In the genomic region with DNA sequence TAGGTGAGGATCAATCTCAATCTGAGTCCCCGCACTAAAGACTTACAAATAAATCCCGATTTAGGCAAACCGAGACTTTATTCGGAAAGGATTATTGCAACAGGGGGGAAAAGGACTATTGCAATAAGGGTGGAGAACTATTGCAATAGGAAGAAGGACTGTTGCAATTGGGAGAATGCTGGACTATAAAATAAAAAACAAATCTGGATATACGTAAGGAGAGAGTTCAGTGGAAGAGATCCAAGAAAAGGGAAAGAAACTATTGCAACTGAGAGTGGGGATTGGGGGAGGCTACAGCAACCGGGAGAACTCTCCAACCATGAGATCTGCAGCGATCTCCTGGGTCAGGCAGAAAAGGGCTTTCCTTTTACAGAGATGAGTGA, we compare ENCODE assay signal across 9 cellular contexts. TPM values are rescaled to one million over a fixed set of nuclear protein-coding genes. Genes with fewer than 3 reads are reported as not detected.
DNase-seq lines count a peak whose midpoint lies in the region; ATAC-seq and TF ChIP-seq lines count a peak whose summit lies in the region.
"Had no signal": no experiment of that assay in that cellular context is flagged by ENCODE, and none has a peak within 500 bp of the region (broad histone marks: within the 10 kb centered on the region; RNA-seq: fewer than 3 reads in every experiment).

No MANE protein-coding gene starts in this region.

- H4K20me1 ChIP-seq in PC-9 (ENCODE audit: insufficient read depth): no peaks in the 10 kb centered on the region

- DNase-seq in cardiac muscle cell (ENCODE audit: low read depth in 1 of 2, low spot score in 1 of 2) (peak in 1 of 2 donors; percentile 68), right cardiac atrium (no peak), ascending aorta (ENCODE audit: low spot score in 2 of 2) (no peak), mesenchymal stem cell (peak; percentile 35), type B pancreatic cell (ENCODE audit: extremely low spot score, unreplicated experiment) (no peak), PC-9 (no peak)

- no peak for ATAC-seq in right cardiac atrium
- no peak for ATAC-seq in GM19328 (IDR thresholded peaks at IDR 0.05; ENCODE audit: unreplicated experiment)
- ATAC-seq in HG03097 (IDR thresholded peaks at IDR 0.05; ENCODE audit: low FRiP score, unreplicated experiment): no peak

- H3K9me3 ChIP-seq in cardiac muscle cell (ENCODE audit: low read depth) (no peaks in the 10 kb centered on the region), right cardiac atrium (ENCODE audit: control insufficient read depth, low read length) (no peaks in the 10 kb centered on the region), ascending aorta (no peaks in the 10 kb centered on the region), mesenchymal stem cell (ENCODE audit: control insufficient read depth, low read length) (no peaks in the 10 kb centered on the region), PC-9 (ENCODE audit: insufficient read depth, low read depth) (no peaks in the 10 kb centered on the region)
- H3K9me3 ChIP-seq: prostate gland had no signal

- H3K36me3 Mint-ChIP-seq in type B pancreatic cell: peaks cover 18% of the 10 kb centered on the region

- H4K8ac ChIP-seq in mesenchymal stem cell (ENCODE audit: low read length): peak overlapping the region; percentile 90

- no peaks in the 10 kb centered on the region for H3K27me3 ChIP-seq in cardiac muscle cell
- no peaks in the 10 kb centered on the region for H3K27me3 ChIP-seq in right cardiac atrium (ENCODE audit: control insufficient read depth, insufficient read depth)
- H3K27me3 ChIP-seq in ascending aorta: no peaks in the 10 kb centered on the region
- H3K27me3 ChIP-seq in mesenchymal stem cell (ENCODE audit: control insufficient read depth in 1 of 2, insufficient read depth in 1 of 2, low read length in 2 of 2): no peaks in the 10 kb centered on the region
- H3K27me3 ChIP-seq in PC-9 (ENCODE audit: insufficient read depth, low read depth): no peaks in the 10 kb centered on the region

- H3K4ac ChIP-seq in mesenchymal stem cell (ENCODE audit: low read depth in 1 of 2, low read length in 2 of 2): no peak overlapping the region

- no TSS peak for BruUV-seq in PC-9 (replicated peaks; lab: Mats Ljungman, UMichigan)

- H2BK120ac ChIP-seq in mesenchymal stem cell (ENCODE audit: low read depth, low read length): no peak overlapping the region

- H2AFZ ChIP-seq in mesenchymal stem cell (ENCODE audit: low read depth, low read length) (no peak overlapping the region), PC-9 (no peak overlapping the region)

- H3K4me2 ChIP-seq in mesenchymal stem cell (ENCODE audit: low read length, poor library complexity, severe bottlenecking) (no peak overlapping the region), PC-9 (no peak overlapping the region)

- H3K14ac ChIP-seq in mesenchymal stem cell (ENCODE audit: low read length in 2 of 2): no peak overlapping the region

- no peak overlapping the region for H3K23ac ChIP-seq in mesenchymal stem cell (ENCODE audit: low read length in 2 of 2)

- H3K9ac ChIP-seq in mesenchymal stem cell (ENCODE audit: low read length): peak overlapping the region; percentile 88

- H3K27ac ChIP-seq in cardiac muscle cell (peak overlapping the region; percentile 98), right cardiac atrium (ENCODE audit: low read length) (no peak overlapping the region), ascending aorta (peak overlapping the region in 1 of 2 donors; percentile 29), mesenchymal stem cell (ENCODE audit: low read length, poor library complexity, severe bottlenecking) (no peak overlapping the region), PC-9 (no peak overlapping the region)

- no peaks in the 10 kb centered on the region for H3K9me2 ChIP-seq in PC-9 (ENCODE audit: insufficient read depth)

- H3K27ac Mint-ChIP-seq in type B pancreatic cell: peak overlapping the region; percentile 97

- H3K4me1 Mint-ChIP-seq in type B pancreatic cell (ENCODE audit: unreplicated experiment): peaks cover 32% of the 10 kb centered on the region

- peaks cover 4% of the 10 kb centered on the region for H3K79me1 ChIP-seq in mesenchymal stem cell (replicated peaks; ENCODE audit: low read length, poor library complexity, severe bottlenecking)

- H3K4me1 ChIP-seq in cardiac muscle cell (ENCODE audit: low read depth) (no peaks in the 10 kb centered on the region), right cardiac atrium (ENCODE audit: control insufficient read depth, insufficient read depth, low read length) (peaks cover 9% of the 10 kb centered on the region), ascending aorta (peaks cover 0 to 3% of the 10 kb centered on the region in 2 donors), mesenchymal stem cell (ENCODE audit: control insufficient read depth, insufficient read depth, low read depth, low read length) (peaks cover 7% of the 10 kb centered on the region), PC-9 (replicated peaks; ENCODE audit: insufficient read depth) (peaks cover 7% of the 10 kb centered on the region; the same call in 1 of the 2 replicates)

- POLR2A ChIA-PET in PC-9 (lab: Charles Lee; ENCODE audit: unreplicated experiment): no interaction called here

- H3K36me3 ChIP-seq in cardiac muscle cell: no peaks in the 10 kb centered on the region
- no peaks in the 10 kb centered on the region for H3K36me3 ChIP-seq in ascending aorta
- H3K36me3 ChIP-seq in mesenchymal stem cell (ENCODE audit: control insufficient read depth in 1 of 2, insufficient read depth in 2 of 2, low read depth in 1 of 2, low read length in 2 of 2): peaks cover 0 to 4% of the 10 kb centered on the region in 2 experiments
- no peaks in the 10 kb centered on the region; the same call in 1 of the 2 replicates for H3K36me3 ChIP-seq in PC-9 (ENCODE audit: low read depth)
- H3K36me3 ChIP-seq: prostate gland had no signal

- CTCF ChIA-PET in PC-9 (lab: Charles Lee): interaction anchor here (0.6 to 1.3 kb wide), 2 partner anchors 12 to 145 kb away, joined by 3 to 9 read pairs; a partner anchor contains a TSS

- no peak overlapping the region for H2BK15ac ChIP-seq in mesenchymal stem cell (ENCODE audit: low read depth, poor library complexity, severe bottlenecking)

- no peak overlapping the region for H2BK5ac ChIP-seq in mesenchymal stem cell (ENCODE audit: low read depth, low read length, poor library complexity, severe bottlenecking)

- no peak overlapping the region for H2BK12ac ChIP-seq in mesenchymal stem cell (ENCODE audit: low read length in 2 of 2)

- H3K4me3 Mint-ChIP-seq in type B pancreatic cell: peak overlapping the region; percentile 94

- no peaks in the 10 kb centered on the region; the same call in 1 of the 2 replicates for H3F3A ChIP-seq in PC-9 (ENCODE audit: insufficient read depth, low read depth)

- WGBS in right cardiac atrium: 64% methylated on average over 7 of the region's 7 CpGs
- 72% methylated on average over 7 of the region's 7 CpGs for WGBS in mesenchymal stem cell

- peaks cover 31% of the 10 kb centered on the region for H3K79me2 ChIP-seq in PC-9 (ENCODE audit: low read depth)

- H3K27me3 Mint-ChIP-seq in type B pancreatic cell: no peaks in the 10 kb centered on the region

- intact Hi-C loops in right cardiac atrium (cut with DNase I) (no loop called here), ascending aorta (cut with DNase I) (no loop called here), PC-9 (cut with micrococcal nuclease; ENCODE audit: unreplicated experiment) (no loop called here)

- H3K9me3 Mint-ChIP-seq in type B pancreatic cell: peaks cover 2% of the 10 kb centered on the region

- TF ChIP-seq CTCF in cardiac muscle cell (IDR thresholded peaks at IDR 0.05; ENCODE audit: low read depth, low read length): no peak
- no peak for TF ChIP-seq CTCF in ascending aorta (IDR thresholded peaks at IDR 0.05)
- TF ChIP-seq CTCF in type B pancreatic cell (conservative IDR thresholded peaks at IDR 0.05): no peak
- no peak for TF ChIP-seq CTCF in PC-9 (conservative IDR thresholded peaks at IDR 0.05)

- H2AK5ac ChIP-seq in mesenchymal stem cell (ENCODE audit: low read length, severe bottlenecking): no peak overlapping the region

- no peak overlapping the region for H4K91ac ChIP-seq in mesenchymal stem cell (ENCODE audit: low read length)

- H3K4me3 ChIP-seq in cardiac muscle cell: no peak overlapping the region
- H3K4me3 ChIP-seq in right cardiac atrium (ENCODE audit: low read length): no peak overlapping the region
- peak overlapping the region; percentile 92 to 98 for H3K4me3 ChIP-seq in ascending aorta
- H3K4me3 ChIP-seq in mesenchymal stem cell (ENCODE audit: insufficient read depth in 1 of 2, low read depth in 1 of 2, low read length in 2 of 2): peak overlapping the region in 1 of 2 experiments; percentile 92
- no peak overlapping the region for H3K4me3 ChIP-seq in PC-9

- no peak overlapping the region for H3K18ac ChIP-seq in mesenchymal stem cell (ENCODE audit: low read depth in 1 of 2, low read length in 2 of 2)

RNA-seq across cellular contexts. Expression of a gene that starts 1.2 kb away (rescaled TPM):
- total RNA-seq in cardiac muscle cell: 14.7 and 19.1 TPM in 2 replicates
- polyA plus RNA-seq in cardiac muscle cell: 19.3 and 25.2 TPM in 2 replicates
- total RNA-seq in right cardiac atrium: 10 to 100 TPM; 23.0 to 27.3 (median 25.0) TPM
- 14.7 TPM for polyA plus RNA-seq in right cardiac atrium
- total RNA-seq in ascending aorta: 3.0 TPM
- 15.2 TPM for polyA plus RNA-seq in mesenchymal stem cell (2013, experiment 1 of 2)
- polyA plus RNA-seq in mesenchymal stem cell (2013, experiment 2 of 2): 14.4 TPM
- 11.2 and 20.7 TPM in 2 replicates for total RNA-seq in type B pancreatic cell (ENCODE audit: low replicate concordance)
- 16.9 and 17.6 TPM in 2 replicates for total RNA-seq in PC-9 (2021)

RNA-seq across cellular contexts. Expression of a gene that starts 12.1 kb away (rescaled TPM):
- total RNA-seq in cardiac muscle cell: 11.3 and 17.2 TPM in 2 replicates
- polyA plus RNA-seq in cardiac muscle cell: 10.7 and 14.4 TPM in 2 replicates
- 10 to 100 TPM in 2 of 4 donors, 1 to 10 TPM in 2; 9.3 to 15.1 (median 10.3) TPM for total RNA-seq in right cardiac atrium
- 2.8 TPM for polyA plus RNA-seq in right cardiac atrium
- total RNA-seq in ascending aorta: 8.4 TPM
- polyA plus RNA-seq in mesenchymal stem cell (2013, experiment 1 of 2): 2.3 TPM
- polyA plus RNA-seq in mesenchymal stem cell (2013, experiment 2 of 2): 2.2 TPM
- total RNA-seq in type B pancreatic cell (ENCODE audit: low replicate concordance): 15.9 and 25.7 TPM in 2 replicates
- total RNA-seq in PC-9 (2021): 12.6 and 12.8 TPM in 2 replicates

Comparison
In these comparisons a context has a peak if more than half of its experiments do, and no peak if none do; other contexts are left out.
1. H3K4me3 ChIP-seq: peak in ascending aorta (2 of 2); none in cardiac muscle cell (single experiment), right cardiac atrium (single experiment) and PC-9 (single experiment).